ENCODE assay signal across 12 cellular contexts in the genomic region with DNA sequence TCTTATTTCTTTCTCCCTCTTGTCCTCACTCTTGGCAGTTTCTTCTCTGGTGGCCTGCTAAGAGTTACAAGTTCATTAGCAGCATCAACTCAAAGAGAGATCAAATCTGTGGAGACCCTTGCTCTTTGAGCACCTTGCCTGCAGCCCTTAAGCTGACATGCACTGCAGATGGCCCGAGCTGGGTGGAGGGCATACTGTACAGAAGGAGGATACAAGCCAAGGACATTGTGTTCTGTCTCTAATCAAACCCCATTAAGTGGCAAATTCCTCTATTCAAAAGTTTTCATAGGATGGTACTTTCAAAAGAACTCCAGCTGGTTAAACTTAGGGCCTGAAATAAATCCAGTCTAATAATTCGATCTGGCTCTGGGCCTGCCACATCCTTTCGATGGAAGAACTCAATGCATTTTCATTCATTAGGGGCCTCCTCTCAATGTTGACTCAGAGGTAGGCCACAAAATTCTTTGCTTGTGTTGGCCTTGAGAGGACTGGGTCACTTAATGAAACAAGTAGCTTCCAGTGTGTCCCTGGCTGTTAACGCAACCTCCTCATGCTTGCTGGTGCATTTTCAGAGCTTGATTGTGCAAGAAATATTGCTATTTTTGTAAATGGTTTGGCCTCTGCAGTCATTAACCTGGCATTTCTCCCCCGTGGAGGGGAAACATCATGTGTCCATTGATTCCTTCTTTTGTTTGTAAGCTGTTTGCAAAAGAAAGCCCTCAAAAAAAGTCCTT.
DNase-seq lines count a peak whose midpoint lies in the region; TF ChIP-seq lines count a peak whose summit lies in the region.
"Had no signal": no experiment of that assay in that cellular context is flagged by ENCODE, and none has a peak within 500 bp of the region (broad histone marks: within the 10 kb centered on the region; RNA-seq: fewer than 3 reads in every experiment).

No MANE protein-coding gene starts in this region.

- no peaks in the 10 kb centered on the region for H3K4me1 ChIP-seq in NT2/D1 (ENCODE audit: insufficient read depth, insufficient read length)

- H3K9me3 ChIP-seq in NT2/D1 (ENCODE audit: insufficient read depth, low read length) = no peaks in the 10 kb centered on the region

- CTCF ChIA-PET in activated naive CD4-positive, alpha-beta T cell treated with anti-CD3 and anti-CD28 coated beads, Interleukin-2, amount 10 ng/mL, durations not matched to agents 7 days and 5 days (lab: Charles Lee) = no interaction called here

- no peak overlapping the region for H3K9ac ChIP-seq in NT2/D1 (ENCODE audit: insufficient read length, low read depth)

- peak; percentile 71 for DNase-seq in AG08395 (ENCODE audit: low spot score)
- peak; percentile 39 for DNase-seq in NT2/D1 (ENCODE audit: low read depth, low spot score)
- peak; percentile 85 for DNase-seq in fibroblast of pulmonary artery (ENCODE audit: low read depth)
- no peak for DNase-seq in nephron progenitor cell
- DNase-seq in NK-92 (lab: John Stamatoyannopoulos, UW; ENCODE audit: unreplicated experiment) = no peak
- DNase-seq in activated naive CD4-positive, alpha-beta T cell treated with anti-CD3 and anti-CD28 coated beads, Interleukin-2, amount 10 ng/mL, durations not matched to agents 7 days and 5 days = no peak
- no peak for DNase-seq in NCI-H2171 (lab: John Stamatoyannopoulos, UW)
- DNase-seq in stimulated activated CD4-positive, alpha-beta T cell treated with anti-CD3 and anti-CD28 coated beads, Interleukin-4, amount 100 ng/mL, for 1 hour = no peak
- DNase-seq: activated B cell treated with CpG ODN at 0.5 μM for 24 hours, GOT3, NCI-H82 had no signal

- TF ChIP-seq CTCF in fibroblast of pulmonary artery (IDR thresholded peaks at IDR 0.05; ENCODE audit: low read length, missing control alignments) (no peak), nephron progenitor cell (IDR thresholded peaks at IDR 0.05) (no peak)

- H3K27ac Mint-ChIP-seq in nephron progenitor cell = peak overlapping the region; percentile 30
- H3K27ac Mint-ChIP-seq in activated naive CD4-positive, alpha-beta T cell treated with anti-CD3 and anti-CD28 coated beads, Interleukin-2, amount 10 ng/mL, durations not matched to agents 7 days and 5 days = no peak overlapping the region
- H3K27ac Mint-ChIP-seq: activated B cell treated with CpG ODN at 0.5 μM for 24 hours, B cell had no signal

- H3K4me3 Mint-ChIP-seq in nephron progenitor cell = no peak overlapping the region
- no peak overlapping the region for H3K4me3 Mint-ChIP-seq in activated naive CD4-positive, alpha-beta T cell treated with anti-CD3 and anti-CD28 coated beads, Interleukin-2, amount 10 ng/mL, durations not matched to agents 7 days and 5 days
- H3K4me3 Mint-ChIP-seq: activated B cell treated with CpG ODN at 0.5 μM for 24 hours, B cell had no signal

- no peaks in the 10 kb centered on the region for H3K27me3 ChIP-seq in NT2/D1 (ENCODE audit: insufficient read depth, insufficient read length)

- H3K4me1 Mint-ChIP-seq in nephron progenitor cell = peaks cover 50% of the 10 kb centered on the region
- no peaks in the 10 kb centered on the region for H3K4me1 Mint-ChIP-seq in activated naive CD4-positive, alpha-beta T cell treated with anti-CD3 and anti-CD28 coated beads, Interleukin-2, amount 10 ng/mL, durations not matched to agents 7 days and 5 days
- H3K4me1 Mint-ChIP-seq: activated B cell treated with CpG ODN at 0.5 μM for 24 hours, B cell had no signal

- no peak overlapping the region for H3K4me3 ChIP-seq in NT2/D1 (ENCODE audit: insufficient read length, low read depth)
- H3K4me3 ChIP-seq in fibroblast of pulmonary artery (replicated peaks; ENCODE audit: low read depth, low read length) = no peak overlapping the region

- no peaks in the 10 kb centered on the region for H3K36me3 ChIP-seq in NT2/D1 (ENCODE audit: insufficient read depth, insufficient read length, low read length)

- peaks cover 11% of the 10 kb centered on the region for H3K9me3 Mint-ChIP-seq in nephron progenitor cell
- no peaks in the 10 kb centered on the region for H3K9me3 Mint-ChIP-seq in activated naive CD4-positive, alpha-beta T cell treated with anti-CD3 and anti-CD28 coated beads, Interleukin-2, amount 10 ng/mL, durations not matched to agents 7 days and 5 days
- H3K9me3 Mint-ChIP-seq: activated B cell treated with CpG ODN at 0.5 μM for 24 hours had no signal

- H3K36me3 Mint-ChIP-seq in nephron progenitor cell (ENCODE audit: low read depth) = peaks cover 6% of the 10 kb centered on the region
- H3K36me3 Mint-ChIP-seq in activated naive CD4-positive, alpha-beta T cell treated with anti-CD3 and anti-CD28 coated beads, Interleukin-2, amount 10 ng/mL, durations not matched to agents 7 days and 5 days = no peaks in the 10 kb centered on the region

- H3K27me3 Mint-ChIP-seq in nephron progenitor cell (ENCODE audit: low read depth, poor library complexity) = peaks cover 10% of the 10 kb centered on the region
- H3K27me3 Mint-ChIP-seq in activated naive CD4-positive, alpha-beta T cell treated with anti-CD3 and anti-CD28 coated beads, Interleukin-2, amount 10 ng/mL, durations not matched to agents 7 days and 5 days = no peaks in the 10 kb centered on the region

Comparison
In these comparisons a context has a peak if more than half of its experiments do, and no peak if none do; other contexts are left out.
1. DNase-seq: peak in AG08395 (single experiment), NT2/D1 (single experiment) and fibroblast of pulmonary artery (single experiment); none in nephron progenitor cell (single experiment), NK-92 (single experiment), activated naive CD4-positive, alpha-beta T cell treated with anti-CD3 and anti-CD28 coated beads, Interleukin-2, amount 10 ng/mL, durations not matched to agents 7 days and 5 days (single experiment), NCI-H2171 (single experiment) and stimulated activated CD4-positive, alpha-beta T cell treated with anti-CD3 and anti-CD28 coated beads, Interleukin-4, amount 100 ng/mL, for 1 hour (single experiment).